Comparison of ENCODE assay signal across 9 cellular contexts in the genomic region with DNA sequence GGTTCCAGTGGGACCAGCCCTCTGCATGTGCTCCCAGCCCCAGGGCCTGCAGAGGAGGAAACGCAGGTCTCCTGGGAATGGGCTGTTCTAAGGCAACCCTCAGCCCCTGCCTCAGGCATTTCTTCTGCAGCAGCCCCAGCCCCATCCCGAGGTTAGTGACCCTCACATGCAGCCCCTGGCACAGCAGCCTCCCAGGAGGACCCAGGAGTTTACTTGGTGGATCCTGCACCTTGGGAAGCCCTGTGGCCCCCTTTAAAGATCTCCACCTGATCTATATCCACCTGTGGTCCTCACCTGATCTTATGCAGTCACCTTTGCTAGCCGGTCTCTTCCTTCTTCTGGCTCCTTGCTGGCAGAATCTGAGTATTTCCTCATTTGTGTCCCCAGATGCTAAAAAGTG. TPM values are rescaled to one million over a fixed set of nuclear protein-coding genes. Genes with fewer than 3 reads are reported as not detected.
"Had no signal": no experiment of that assay in that cellular context is flagged by ENCODE, and none has a peak within 500 bp of the region (broad histone marks: within the 10 kb centered on the region; RNA-seq: fewer than 3 reads in every experiment).

No MANE protein-coding gene starts in this region.

RNA-seq across cellular contexts. Expression of gene IQCF1, which starts 25.8 kb away (rescaled TPM):
- total RNA-seq: LHCN-M2, MCF 10A, NCI-H460, OCI-LY7, PC-9, Right ventricle myocardium inferior, RPMI7951, SJCRH30, SK-MEL-5 had no signal

RNA-seq across cellular contexts. Expression of gene GPR62, which starts 26.2 kb away (rescaled TPM):
- total RNA-seq: LHCN-M2, MCF 10A, NCI-H460, OCI-LY7, PC-9, RPMI7951, SJCRH30, SK-MEL-5 had no signal
